ENCODE assay signal across 8 cellular contexts in genomic region chr16:9091867-9092281, GRCh38. TPM values are rescaled to one million over a fixed set of nuclear protein-coding genes. Genes with fewer than 3 reads are reported as not detected.
DNase-seq lines count a peak whose midpoint lies in the region; ATAC-seq and TF ChIP-seq lines count a peak whose summit lies in the region.

No MANE protein-coding gene starts in this region.

- H3K36me3 Mint-ChIP-seq in activated T-cell treated with anti-CD3 and anti-CD28 coated beads, Interleukin-2, amount 50 U/mL, for 4 hours (ENCODE audit: insufficient read depth), result peaks cover 29% of the 10 kb centered on the region

- peaks cover 5% of the 10 kb centered on the region for H3K36me3 ChIP-seq in fibroblast of lung (ENCODE audit: control insufficient read depth, insufficient read depth, low read length)

- H4K20me1 ChIP-seq in fibroblast of lung (ENCODE audit: control insufficient read depth, extremely low read depth, insufficient read depth, low read length), result peaks cover 4% of the 10 kb centered on the region

- no peak for TF ChIP-seq RAD21 in Ishikawa (IDR thresholded peaks at IDR 0.05; ENCODE audit: low read depth)

- H3K27ac ChIP-seq in fibroblast of lung (ENCODE audit: insufficient read depth, low read length), result peak overlapping the region; percentile 93

- TF ChIP-seq EP300 in Ishikawa (IDR thresholded peaks at IDR 0.05; ENCODE audit: borderline replicate concordance), result no peak

- peak; percentile 17 for ATAC-seq in GM21528 (IDR thresholded peaks at IDR 0.05; ENCODE audit: low FRiP score, unreplicated experiment)
- peak; percentile 24 to 25 for ATAC-seq in activated T-cell treated with anti-CD3 and anti-CD28 coated beads, Interleukin-2, amount 50 U/mL, for 4 hours

- peak overlapping the region; percentile 74 for H3K4me3 Mint-ChIP-seq in activated T-cell treated with anti-CD3 and anti-CD28 coated beads, Interleukin-2, amount 50 U/mL, for 4 hours

- peaks cover 29% of the 10 kb centered on the region for H3K4me1 Mint-ChIP-seq in activated T-cell treated with anti-CD3 and anti-CD28 coated beads, Interleukin-2, amount 50 U/mL, for 4 hours (ENCODE audit: low read depth)

- no peak overlapping the region for H3K4me2 ChIP-seq in fibroblast of lung (ENCODE audit: extremely low read depth, insufficient read depth, low read length)

- TF ChIP-seq CTCF in fibroblast of lung (conservative IDR thresholded peaks at IDR 0.05 in 1 of 2, IDR thresholded peaks at IDR 0.05 in 1 of 2; ENCODE audit: low read depth in 1 of 2, low read length in 2 of 2), result no peak

- peak overlapping the region; percentile 62 to 98 (median 86) for H3K4me3 ChIP-seq in fibroblast of lung (replicated peaks in 1 of 4; ENCODE audit: control extremely low read depth in 1 of 4, insufficient read depth in 1 of 4, low read depth in 3 of 4, low read length in 4 of 4)

- H3K79me2 ChIP-seq in fibroblast of lung (ENCODE audit: control insufficient read depth, insufficient read depth, low read length), result peaks cover 52% of the 10 kb centered on the region

- H3K4me1 ChIP-seq in fibroblast of lung (ENCODE audit: control insufficient read depth, extremely low read depth, insufficient read depth, low read length), result peaks cover 4% of the 10 kb centered on the region

- H3K27me3 Mint-ChIP-seq in activated T-cell treated with anti-CD3 and anti-CD28 coated beads, Interleukin-2, amount 50 U/mL, for 4 hours (ENCODE audit: low read depth), result no peaks in the 10 kb centered on the region

- H2AFZ ChIP-seq in fibroblast of lung (ENCODE audit: low read length), result no peak overlapping the region

- H3K9me3 ChIP-seq in fibroblast of lung (ENCODE audit: control insufficient read depth, insufficient read depth, low read depth, low read length), result no peaks in the 10 kb centered on the region

- DNase-seq in Daoy (ENCODE audit: low read depth) (peak; percentile 46), fibroblast of lung (ENCODE audit: low read depth in 2 of 2) (no peak), nucleus accumbens (lab: John Stamatoyannopoulos, UW) (peak in 37 of 56 donors; percentile 9 to 75 (median 47)), Kasumi-1 (lab: John Stamatoyannopoulos, UW) (no peak), DMS153 treated with DMSO at 0.1 percent for 48 hours (lab: John Stamatoyannopoulos, UW; ENCODE audit: unreplicated experiment) (no peak)
- peak; percentile 16 for DNase-seq in activated T-cell treated with anti-CD3 and anti-CD28 coated beads, Interleukin-2, amount 50 U/mL, for 4 hours

- H3K27me3 ChIP-seq in fibroblast of lung (ENCODE audit: control insufficient read depth, insufficient read depth, low read length), result no peaks in the 10 kb centered on the region

- H3K9me3 Mint-ChIP-seq in activated T-cell treated with anti-CD3 and anti-CD28 coated beads, Interleukin-2, amount 50 U/mL, for 4 hours, result no peaks in the 10 kb centered on the region

- H3K9ac ChIP-seq in fibroblast of lung (ENCODE audit: insufficient read depth, low read length), result peak overlapping the region; percentile 95

TF ChIP-seq in Ishikawa, 13 proteins besides CTCF, POLR2A, EP300 and RAD21:
- 0 out of 2 replicates have a peak, but pooled peaks have one; percentile 9 for TF ChIP-seq NFIC (IDR thresholded peaks at IDR 0.05)
- TF ChIP-seq TEAD4 (IDR thresholded peaks at IDR 0.05), result no peak
TF ChIP-seq in Ishikawa: peak in this region for 1.

RNA-seq across cellular contexts. Expression of gene HAPSTR1, which starts 0.4 kb away (rescaled TPM):
- total RNA-seq in Daoy (2014; rRNA removed; shearing (Covaris generic)), result 29.1 and 30.2 TPM in 2 replicates
- 10 to 100 TPM; 64.2 to 75.7 (median 70.0) TPM for total RNA-seq in activated T-cell treated with anti-CD3 and anti-CD28 coated beads, Interleukin-2, amount 50 U/mL, for 4 hours
- total RNA-seq in fibroblast of lung, result 45.2 and 57.3 TPM in 2 replicates
- 33.2 and 37.5 TPM in 2 replicates for polyA plus RNA-seq in fibroblast of lung
- polyA plus RNA-seq in fibroblast of lung (2012), result 23.7 and 28.8 TPM in 2 replicates
- polyA minus RNA-seq in fibroblast of lung (ENCODE audit: low replicate concordance), result 35.9 and 46.1 TPM in 2 replicates

Comparison
In these comparisons a context has a peak if more than half of its experiments do, and no peak if none do; other contexts are left out.
1. DNase-seq: peak in Daoy (single experiment), activated T-cell treated with anti-CD3 and anti-CD28 coated beads, Interleukin-2, amount 50 U/mL, for 4 hours (single experiment) and nucleus accumbens (37 of 56); none in fibroblast of lung (0 of 2), Kasumi-1 (0 of 2) and DMS153 treated with DMSO at 0.1 percent for 48 hours (single experiment).